1 cellular context compared by ENCODE assay signal in genomic region chr10:28845009-28845682, GRCh38.
TF ChIP-seq lines count a peak whose summit lies in the region.

No MANE protein-coding gene starts in this region.

TF ChIP-seq in K562, 482 proteins besides CTCF, POLR2A, EP300 and RAD21 (continued from another document):
- TF ChIP-seq ZBTB33 (CRISPR knock-in tag; IDR thresholded peaks at IDR 0.05), result no peak
- no peak for TF ChIP-seq HMG20B (CRISPR knock-in tag; IDR thresholded peaks at IDR 0.05)
- peak; percentile 99 for TF ChIP-seq CBX5 (IDR thresholded peaks at IDR 0.05; ENCODE audit: borderline replicate concordance, low read depth)
- no peak for TF ChIP-seq FIP1L1 (IDR thresholded peaks at IDR 0.05; ENCODE audit: low read depth, low read length, poor library complexity, severe bottlenecking)
- peak; percentile 78; the same call in 1 of the 2 replicates for TF ChIP-seq XRCC3 (IDR thresholded peaks at IDR 0.05)
- peak; percentile 32 for TF ChIP-seq DACH1 (IDR thresholded peaks at IDR 0.05; ENCODE audit: partially characterized antibody)
- TF ChIP-seq POLR2AphosphoS2 (IDR thresholded peaks at IDR 0.05; ENCODE audit: low read length), result no peak
- no peak for TF ChIP-seq RNF2 (IDR thresholded peaks at IDR 0.05)
- no peak for TF ChIP-seq JUND (IDR thresholded peaks at IDR 0.05; ENCODE audit: borderline replicate concordance, low read depth, low read length)
- TF ChIP-seq JUND (tag; IDR thresholded peaks at IDR 0.05; ENCODE audit: borderline replicate concordance, low read depth, low read length), result 0 out of 3 replicates have a peak, but pooled peaks have one; percentile 8
- no peak for TF ChIP-seq ZFX (CRISPR knock-in tag; IDR thresholded peaks at IDR 0.05)
- no peak for TF ChIP-seq TAF1 (IDR thresholded peaks at IDR 0.05; ENCODE audit: control insufficient read depth, extremely low read depth, insufficient read depth, low read length, severe bottlenecking)
- no peak for TF ChIP-seq STAG1 (CRISPR knock-in tag; IDR thresholded peaks at IDR 0.05; ENCODE audit: borderline replicate concordance)
- peak; percentile 81 for TF ChIP-seq CBFA2T3 (IDR thresholded peaks at IDR 0.05)
- TF ChIP-seq IRF9 (tag; IDR thresholded peaks at IDR 0.05), result peak; percentile 50; the same call in 1 of the 2 replicates
- no peak for TF ChIP-seq ZNF589 (CRISPR knock-in tag; IDR thresholded peaks at IDR 0.05; ENCODE audit: low read depth)
- peak; percentile 15 for TF ChIP-seq TAF9B (IDR thresholded peaks at IDR 0.05; ENCODE audit: partially characterized antibody)
- no peak for TF ChIP-seq SIN3B (IDR thresholded peaks at IDR 0.05; ENCODE audit: low read depth)
- 0 out of 2 replicates have a peak, but pooled peaks have one; percentile 24 for TF ChIP-seq ZNF445 (CRISPR knock-in tag; IDR thresholded peaks at IDR 0.05; ENCODE audit: low read depth)
- TF ChIP-seq ZEB2 (IDR thresholded peaks at IDR 0.05), result peak; percentile 27; the same call in 1 of the 2 replicates
- TF ChIP-seq TRIM24 (IDR thresholded peaks at IDR 0.05), result peak; percentile 89 to 93
- no peak for TF ChIP-seq PCBP2 (IDR thresholded peaks at IDR 0.05; ENCODE audit: low read depth, low read length, poor library complexity, severe bottlenecking)
- TF ChIP-seq RCOR1 (IDR thresholded peaks at IDR 0.05; ENCODE audit: borderline replicate concordance in 1 of 2, low read depth in 2 of 2, low read length in 2 of 2), result no peak
- TF ChIP-seq ZNF12 (CRISPR knock-in tag; IDR thresholded peaks at IDR 0.05), result no peak
- no peak for TF ChIP-seq PHB2 (IDR thresholded peaks at IDR 0.05; ENCODE audit: low read depth)
- TF ChIP-seq CBX1 (IDR thresholded peaks at IDR 0.05; ENCODE audit: low read depth), result peak; percentile 94; the same call in 1 of the 2 replicates
- TF ChIP-seq MCM7 (IDR thresholded peaks at IDR 0.05), result no peak
- TF ChIP-seq RBM39 (optimal IDR thresholded peaks at IDR 0.05; ENCODE audit: low read depth, low read length), result no peak
- no peak for TF ChIP-seq SMAD2 (IDR thresholded peaks at IDR 0.05; ENCODE audit: low read depth, low read length)
- no peak for TF ChIP-seq KLF10 (CRISPR knock-in tag; IDR thresholded peaks at IDR 0.05)
- TF ChIP-seq TRIM28 (IDR thresholded peaks at IDR 0.05), result peak; percentile 96
- peak; percentile 51 for TF ChIP-seq CEBPB (tag; IDR thresholded peaks at IDR 0.05)
- TF ChIP-seq ARID1B (IDR thresholded peaks at IDR 0.05), result 0 out of 2 replicates have a peak, but pooled peaks have one; percentile 12
- TF ChIP-seq ZNF280A (IDR thresholded peaks at IDR 0.05; ENCODE audit: low read depth, partially characterized antibody), result peak; percentile 88
- TF ChIP-seq EHMT2 (IDR thresholded peaks at IDR 0.05), result 0 out of 2 replicates have a peak, but pooled peaks have one; percentile 34
- TF ChIP-seq GTF3C2 (IDR thresholded peaks at IDR 0.05; ENCODE audit: borderline replicate concordance, extremely low read depth, insufficient read length), result no peak
- TF ChIP-seq KLF1 (tag; IDR thresholded peaks at IDR 0.05), result no peak
- peak; percentile 70 for TF ChIP-seq CBFA2T2 (conservative IDR thresholded peaks at IDR 0.05)
- TF ChIP-seq, protein P1, sequence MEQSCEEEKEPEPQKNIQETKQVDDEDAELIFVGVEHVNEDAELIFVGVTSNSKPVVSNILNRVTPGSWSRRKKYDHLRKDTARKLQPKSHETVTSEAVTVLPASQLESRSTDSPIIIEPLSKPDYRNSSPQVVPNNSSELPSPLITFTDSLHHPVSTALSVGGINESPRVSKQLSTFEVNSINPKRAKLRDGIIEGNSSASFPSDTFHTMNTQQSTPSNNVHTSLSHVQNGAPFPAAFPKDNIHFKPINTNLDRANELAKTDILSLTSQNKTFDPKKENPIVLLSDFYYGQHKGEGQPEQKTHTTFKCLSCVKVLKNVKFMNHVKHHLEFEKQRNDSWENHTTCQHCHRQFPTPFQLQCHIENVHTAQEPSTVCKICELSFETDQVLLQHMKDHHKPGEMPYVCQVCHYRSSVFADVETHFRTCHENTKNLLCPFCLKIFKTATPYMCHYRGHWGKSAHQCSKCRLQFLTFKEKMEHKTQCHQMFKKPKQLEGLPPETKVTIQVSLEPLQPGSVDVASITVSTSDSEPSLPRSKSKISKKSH (CRISPR knock-in tag; IDR thresholded peaks at IDR 0.05), result 0 out of 2 replicates have a peak, but pooled peaks have one; percentile 57
- no peak for TF ChIP-seq TARDBP (IDR thresholded peaks at IDR 0.05)
- TF ChIP-seq CHAMP1 (IDR thresholded peaks at IDR 0.05), result 0 out of 2 replicates have a peak, but pooled peaks have one; percentile 38
- TF ChIP-seq NFE2L1 (tag; IDR thresholded peaks at IDR 0.05; ENCODE audit: borderline replicate concordance, low read depth), result no peak
- TF ChIP-seq ARNT (IDR thresholded peaks at IDR 0.05), result peak in 1 of 2 experiments; percentile 30; a peak in 1 of 4 replicates
